In the genomic region with DNA sequence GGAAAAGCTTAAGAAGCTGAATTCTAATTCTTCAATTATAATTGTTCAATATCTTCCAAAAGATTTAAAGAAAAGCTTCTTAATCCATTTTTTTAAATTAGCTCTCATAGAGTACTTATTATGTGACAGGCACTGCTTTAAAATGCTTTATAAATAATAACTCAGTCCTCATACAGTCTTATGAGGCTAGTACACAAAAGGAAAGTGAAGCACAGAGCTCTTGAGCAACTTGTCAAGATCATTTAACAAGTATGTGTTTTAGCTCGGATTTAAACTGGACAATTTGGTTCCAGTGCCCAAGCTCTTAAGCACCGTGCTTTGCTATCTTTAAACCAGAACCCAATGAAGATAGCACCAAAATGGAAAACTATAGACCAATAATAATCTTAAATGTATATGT, we compare ENCODE assay signal across 23 cellular contexts.
DNase-seq lines count a peak whose midpoint lies in the region; ATAC-seq and TF ChIP-seq lines count a peak whose summit lies in the region.
"Had no signal": no experiment of that assay in that cellular context is flagged by ENCODE, and none has a peak within 500 bp of the region (broad histone marks: within the 10 kb centered on the region; RNA-seq: fewer than 3 reads in every experiment).

No MANE protein-coding gene starts in this region.

- no peaks in the 10 kb centered on the region; the same call in 1 of the 2 replicates for H4K20me1 ChIP-seq in IMR-90 (ENCODE audit: insufficient read depth, low read length)
- H4K20me1 ChIP-seq in osteoblast (ENCODE audit: insufficient read depth, low read length): no peaks in the 10 kb centered on the region

- H2BK15ac ChIP-seq in IMR-90 (ENCODE audit: low read depth, low read length): no peak overlapping the region

- no TSS peak for BruUV-seq in IMR-90 (replicated peaks; lab: Mats Ljungman, UMichigan)

- TF ChIP-seq POLR2A in IMR-90 (IDR thresholded peaks at IDR 0.05; ENCODE audit: low read depth, low read length): no peak

- no peak overlapping the region for H3K4ac ChIP-seq in IMR-90 (ENCODE audit: low read depth, low read length)

- no peak overlapping the region for H2AK5ac ChIP-seq in IMR-90 (ENCODE audit: low read depth, low read length)

- no peak overlapping the region for H3K23ac ChIP-seq in IMR-90 (ENCODE audit: low read depth, low read length)

- no peak overlapping the region for H3K4me2 ChIP-seq in IMR-90 (ENCODE audit: low read depth, low read length)
- H3K4me2 ChIP-seq in osteoblast (ENCODE audit: insufficient read depth, low read length): peak overlapping the region; percentile 55

- POLR2A ChIA-PET in IMR-90 (lab: Charles Lee; ENCODE audit: unreplicated experiment): no interaction called here

- no peak overlapping the region for H2BK20ac ChIP-seq in IMR-90 (ENCODE audit: low read depth, low read length)

- CTCF ChIA-PET in IMR-90 (lab: Yijun Ruan, JAX): interaction anchor here (0.6 kb wide), 1 partner anchor 23 kb away, joined by 5 read pairs; no protein-coding TSS in a partner anchor

- H4K5ac ChIP-seq in IMR-90 (ENCODE audit: low read depth, low read length): no peak overlapping the region

- in situ Hi-C loops in IMR-90 (cut with MboI; ENCODE audit: low sequenced_read_pairs): no loop called here

- H3K9me3 ChIP-seq in IMR-90 (ENCODE audit: control insufficient read depth, insufficient read depth, low read length): no peaks in the 10 kb centered on the region
- H3K9me3 ChIP-seq in adipocyte (ENCODE audit: control insufficient read depth, low read length): no peaks in the 10 kb centered on the region
- no peaks in the 10 kb centered on the region for H3K9me3 ChIP-seq in osteoblast (ENCODE audit: low read depth, low read length)
- H3K9me3 ChIP-seq: MG63 had no signal

- H3K79me1 ChIP-seq in IMR-90 (ENCODE audit: low read depth in 1 of 2, low read length in 2 of 2): peaks cover 14 to 25% of the 10 kb centered on the region in 2 experiments

- no peak overlapping the region for H2BK5ac ChIP-seq in IMR-90 (ENCODE audit: low read depth, low read length, poor library complexity, severe bottlenecking)

- H3K9me1 ChIP-seq in IMR-90 (ENCODE audit: insufficient read depth, low read length): peaks cover 4% of the 10 kb centered on the region; the same call in 1 of the 2 replicates

- dilution Hi-C loops in IMR-90 (cut with HindIII; ENCODE audit: low sequenced_read_pairs, unreplicated experiment): no loop called here

- no peaks in the 10 kb centered on the region for H3K36me3 ChIP-seq in IMR-90 (ENCODE audit: control insufficient read depth, insufficient read depth, low read length)
- H3K36me3 ChIP-seq in adipocyte (ENCODE audit: control insufficient read depth, insufficient read depth, low read length, severe bottlenecking): no peaks in the 10 kb centered on the region
- H3K36me3 ChIP-seq in osteoblast (ENCODE audit: insufficient read depth, low read length): no peaks in the 10 kb centered on the region
- H3K36me3 ChIP-seq: MG63 had no signal

- TF ChIP-seq CTCF in IMR-90 (conservative IDR thresholded peaks at IDR 0.05; ENCODE audit: low read depth, low read length) (no peak), fibroblast of mammary gland (conservative IDR thresholded peaks at IDR 0.05; ENCODE audit: control insufficient read depth, insufficient read depth, low read depth, low read length) (no peak), osteoblast (IDR thresholded peaks at IDR 0.05; ENCODE audit: extremely low read depth, low read depth, low read length) (no peak)

- H3K9ac ChIP-seq in IMR-90 (ENCODE audit: low read depth, low read length) (no peak overlapping the region), adipocyte (ENCODE audit: low read length) (no peak overlapping the region)
- H3K9ac ChIP-seq: GM23248 had no signal

- no peak for TF ChIP-seq RAD21 in IMR-90 (IDR thresholded peaks at IDR 0.05; ENCODE audit: low read length)

- no peak overlapping the region for H3K27ac ChIP-seq in IMR-90 (ENCODE audit: insufficient read depth, low read length)
- peak overlapping the region; percentile 62 for H3K27ac ChIP-seq in osteoblast (ENCODE audit: low read depth, low read length)
- H3K27ac ChIP-seq: GM23248 had no signal

- no CpG with 5 or more reads among the region's 2 CpGs for WGBS in IMR-90 (ENCODE audit: extremely low coverage in 2 of 2, insufficient read length in 1 of 2), 2 experiments

- H3K14ac ChIP-seq in IMR-90 (replicated peaks; ENCODE audit: low read depth, low read length): no peak overlapping the region

- no peak overlapping the region for H3K56ac ChIP-seq in IMR-90 (ENCODE audit: extremely low read depth, insufficient read depth, low read length)

- H4K91ac ChIP-seq in IMR-90 (ENCODE audit: insufficient read depth, low read depth, low read length): no peak overlapping the region

- H2AK9ac ChIP-seq in IMR-90 (replicated peaks; ENCODE audit: low read depth, low read length, poor library complexity): no peak overlapping the region

- H3K4me3 ChIP-seq in IMR-90 (ENCODE audit: insufficient read depth, low read depth, low read length): no peak overlapping the region
- no peak overlapping the region for H3K4me3 ChIP-seq in adipocyte (ENCODE audit: low read length)
- H3K4me3 ChIP-seq in fibroblast of mammary gland (ENCODE audit: control insufficient read depth, low read depth, low read length): no peak overlapping the region
- H3K4me3 ChIP-seq in osteoblast (ENCODE audit: insufficient read depth, low read length): no peak overlapping the region
- H3K4me3 ChIP-seq: GM23248, MG63 had no signal

- H3K4me1 ChIP-seq in IMR-90 (ENCODE audit: control insufficient read depth, insufficient read depth, low read length): peaks cover 3% of the 10 kb centered on the region
- H3K4me1 ChIP-seq in adipocyte (ENCODE audit: control insufficient read depth, insufficient read depth, low read length): peaks cover 12% of the 10 kb centered on the region
- peaks cover 11% of the 10 kb centered on the region for H3K4me1 ChIP-seq in osteoblast (ENCODE audit: insufficient read depth, low read length)

- no peak overlapping the region for H2AFZ ChIP-seq in IMR-90 (replicated peaks; ENCODE audit: low read length, poor library complexity)
- H2AFZ ChIP-seq in osteoblast (ENCODE audit: low read length): no peak overlapping the region
- H2AFZ ChIP-seq: GM23248 had no signal

- H2BK120ac ChIP-seq in IMR-90 (ENCODE audit: low read depth, low read length): no peak overlapping the region

- H4K8ac ChIP-seq in IMR-90 (ENCODE audit: low read depth in 2 of 2, low read length in 2 of 2): no peak overlapping the region

- ATAC-seq in IMR-90 (ENCODE audit: low read depth): 0 out of 2 replicates have a peak, but pooled peaks have one; percentile 17
- ATAC-seq in GM21737 (IDR thresholded peaks at IDR 0.05; ENCODE audit: unreplicated experiment): no peak
- no peak for ATAC-seq in sciatic nerve
- ATAC-seq: Panc1 had no signal

- H3K18ac ChIP-seq in IMR-90 (ENCODE audit: low read depth, low read length): no peak overlapping the region

- peaks cover 45% of the 10 kb centered on the region for H3K79me2 ChIP-seq in osteoblast (ENCODE audit: insufficient read depth, low read length)

- H3K27me3 ChIP-seq in IMR-90 (ENCODE audit: control insufficient read depth, insufficient read depth, low read length) (no peaks in the 10 kb centered on the region), adipocyte (replicated peaks; ENCODE audit: control insufficient read depth, insufficient read depth, low read length) (no peaks in the 10 kb centered on the region), osteoblast (ENCODE audit: insufficient read depth, low read length) (no peaks in the 10 kb centered on the region)
- H3K27me3 ChIP-seq: MG63 had no signal

- intact Hi-C loops in IMR-90 (cut with micrococcal nuclease): no loop called here
- intact Hi-C loops in sciatic nerve (cut with DNase I): no loop called here

- peak; percentile 18 for DNase-seq in IMR-90
- peak; percentile 44 for DNase-seq in adipocyte (ENCODE audit: low read depth)
- DNase-seq in fibroblast of mammary gland (ENCODE audit: low read depth): peak; percentile 16
- DNase-seq in osteoblast (ENCODE audit: insufficient read length, low spot score, missing footprints): no peak
- DNase-seq in NK-92 (lab: John Stamatoyannopoulos, UW; ENCODE audit: unreplicated experiment): no peak
- no peak for DNase-seq in activated CD8-positive, alpha-beta memory T cell treated with anti-CD3 and anti-CD28 coated beads, Interleukin-2, amount 50 U/mL, for 48 hours
- DNase-seq in sciatic nerve (ENCODE audit: low spot score): no peak
- DNase-seq: ACHN; Calu3; CD4-positive, alpha-beta T cell; GF-D8; HFFc6; KBM-7; NCI-H1092 treated with DMSO at 0.1 percent for 48 hours; NCI-H1694; NCI-H2171; NCI-H446 treated with DMSO at 0.1 percent for 48 hours; NCI-H774; SIG-M5 had no signal

TF ChIP-seq in IMR-90, 13 proteins besides CTCF, POLR2A, EP300 and RAD21:
- TF ChIP-seq, protein P1, sequence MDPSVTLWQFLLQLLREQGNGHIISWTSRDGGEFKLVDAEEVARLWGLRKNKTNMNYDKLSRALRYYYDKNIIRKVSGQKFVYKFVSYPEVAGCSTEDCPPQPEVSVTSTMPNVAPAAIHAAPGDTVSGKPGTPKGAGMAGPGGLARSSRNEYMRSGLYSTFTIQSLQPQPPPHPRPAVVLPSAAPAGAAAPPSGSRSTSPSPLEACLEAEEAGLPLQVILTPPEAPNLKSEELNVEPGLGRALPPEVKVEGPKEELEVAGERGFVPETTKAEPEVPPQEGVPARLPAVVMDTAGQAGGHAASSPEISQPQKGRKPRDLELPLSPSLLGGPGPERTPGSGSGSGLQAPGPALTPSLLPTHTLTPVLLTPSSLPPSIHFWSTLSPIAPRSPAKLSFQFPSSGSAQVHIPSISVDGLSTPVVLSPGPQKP (IDR thresholded peaks at IDR 0.05; ENCODE audit: borderline replicate concordance, low read depth, low read length): no peak
- TF ChIP-seq, protein P2, sequence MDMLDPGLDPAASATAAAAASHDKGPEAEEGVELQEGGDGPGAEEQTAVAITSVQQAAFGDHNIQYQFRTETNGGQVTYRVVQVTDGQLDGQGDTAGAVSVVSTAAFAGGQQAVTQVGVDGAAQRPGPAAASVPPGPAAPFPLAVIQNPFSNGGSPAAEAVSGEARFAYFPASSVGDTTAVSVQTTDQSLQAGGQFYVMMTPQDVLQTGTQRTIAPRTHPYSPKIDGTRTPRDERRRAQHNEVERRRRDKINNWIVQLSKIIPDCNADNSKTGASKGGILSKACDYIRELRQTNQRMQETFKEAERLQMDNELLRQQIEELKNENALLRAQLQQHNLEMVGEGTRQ (IDR thresholded peaks at IDR 0.05; ENCODE audit: low read depth, low read length): no peak
- peak; percentile 15; the same call in 1 of the 2 replicates for TF ChIP-seq CEBPB (IDR thresholded peaks at IDR 0.05; ENCODE audit: low read depth, low read length)
- TF ChIP-seq NFE2L2 (IDR thresholded peaks at IDR 0.05; ENCODE audit: low read depth, low read length): no peak
- no peak for TF ChIP-seq MAZ (IDR thresholded peaks at IDR 0.05; ENCODE audit: borderline replicate concordance, low read depth, low read length)

Comparison
In these comparisons a context has a peak if more than half of its experiments do, and no peak if none do; other contexts are left out.
1. DNase-seq: peak in IMR-90 (single experiment), adipocyte (single experiment) and fibroblast of mammary gland (single experiment); none in osteoblast (single experiment), NK-92 (single experiment), activated CD8-positive, alpha-beta memory T cell treated with anti-CD3 and anti-CD28 coated beads, Interleukin-2, amount 50 U/mL, for 48 hours (single experiment) and sciatic nerve (single experiment).